ENCODE assay signal across 1 cellular context in genomic region chr13:30898721-30899188, GRCh38.
TF ChIP-seq lines count a peak whose summit lies in the region.

No MANE protein-coding gene starts in this region.

TF ChIP-seq in SK-N-SH, 30 proteins besides CTCF, POLR2A, EP300 and RAD21:
- TF ChIP-seq PBX3 (IDR thresholded peaks at IDR 0.05), result no peak
- no peak for TF ChIP-seq SMC3 (IDR thresholded peaks at IDR 0.05; ENCODE audit: low read depth, low read length)
- TF ChIP-seq, protein P1, sequence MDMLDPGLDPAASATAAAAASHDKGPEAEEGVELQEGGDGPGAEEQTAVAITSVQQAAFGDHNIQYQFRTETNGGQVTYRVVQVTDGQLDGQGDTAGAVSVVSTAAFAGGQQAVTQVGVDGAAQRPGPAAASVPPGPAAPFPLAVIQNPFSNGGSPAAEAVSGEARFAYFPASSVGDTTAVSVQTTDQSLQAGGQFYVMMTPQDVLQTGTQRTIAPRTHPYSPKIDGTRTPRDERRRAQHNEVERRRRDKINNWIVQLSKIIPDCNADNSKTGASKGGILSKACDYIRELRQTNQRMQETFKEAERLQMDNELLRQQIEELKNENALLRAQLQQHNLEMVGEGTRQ (IDR thresholded peaks at IDR 0.05; ENCODE audit: borderline replicate concordance, low read depth, low read length), result no peak
- TF ChIP-seq RXRA (IDR thresholded peaks at IDR 0.05; ENCODE audit: borderline replicate concordance, low read depth), result peak; percentile 31; the same call in 1 of the 2 replicates
- peak; percentile 43; the same call in 1 of the 2 replicates for TF ChIP-seq TCF12 (IDR thresholded peaks at IDR 0.05)
- TF ChIP-seq, protein P2, sequence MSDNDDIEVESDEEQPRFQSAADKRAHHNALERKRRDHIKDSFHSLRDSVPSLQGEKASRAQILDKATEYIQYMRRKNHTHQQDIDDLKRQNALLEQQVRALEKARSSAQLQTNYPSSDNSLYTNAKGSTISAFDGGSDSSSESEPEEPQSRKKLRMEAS (IDR thresholded peaks at IDR 0.05; ENCODE audit: low read depth), result no peak
